In genomic region chr16:85170066-85171003, GRCh38 we compare ENCODE assay signal across 9 cellular contexts. TPM values are rescaled to one million over a fixed set of nuclear protein-coding genes. Genes with fewer than 3 reads are reported as not detected.
DNase-seq lines count a peak whose midpoint lies in the region; ATAC-seq and TF ChIP-seq lines count a peak whose summit lies in the region.
"Had no signal": no experiment of that assay in that cellular context is flagged by ENCODE, and none has a peak within 500 bp of the region (broad histone marks: within the 10 kb centered on the region; RNA-seq: fewer than 3 reads in every experiment).

No MANE protein-coding gene starts in this region.

- H3K4me3 ChIP-seq in choroid plexus epithelial cell (ENCODE audit: low read depth, low read length) (peak overlapping the region; percentile 61), mesendoderm (ENCODE audit: low read length) (peak overlapping the region; percentile 20), uterus (peak overlapping the region; percentile 22 to 52), MM.1S (ENCODE audit: low read length) (no peak overlapping the region)

- H3K27ac ChIP-seq in mesendoderm (ENCODE audit: low read depth, low read length) (no peak overlapping the region), uterus (peak overlapping the region in 1 of 2 donors; percentile 10), MM.1S (ENCODE audit: low read length) (no peak overlapping the region)

- H3K18ac ChIP-seq in mesendoderm (ENCODE audit: low read length) = peak overlapping the region; percentile 41

- no peak overlapping the region for H2BK120ac ChIP-seq in mesendoderm (ENCODE audit: low read depth, low read length)

- H3K4me3 Mint-ChIP-seq in activated naive CD8-positive, alpha-beta T cell = peak overlapping the region; percentile 46
- no peak overlapping the region for H3K4me3 Mint-ChIP-seq in activated naive CD8-positive, alpha-beta T cell treated with anti-CD3 and anti-CD28 coated beads, Interleukin-2, amount 50 U/mL, for 24 hours

- H3K79me2 ChIP-seq in mesendoderm (ENCODE audit: control insufficient read depth, insufficient read depth, low read length) (peaks cover 34% of the 10 kb centered on the region), MM.1S (ENCODE audit: low read length) (no peaks in the 10 kb centered on the region)

- no peak overlapping the region for H2AK5ac ChIP-seq in mesendoderm (ENCODE audit: low read length)

- peaks cover 2% of the 10 kb centered on the region for H3K4me1 Mint-ChIP-seq in activated naive CD8-positive, alpha-beta T cell (ENCODE audit: low read depth)
- H3K4me1 Mint-ChIP-seq in activated naive CD8-positive, alpha-beta T cell treated with anti-CD3 and anti-CD28 coated beads, Interleukin-2, amount 50 U/mL, for 24 hours = peaks cover 6% of the 10 kb centered on the region

- no peaks in the 10 kb centered on the region for H3K9me2 ChIP-seq in MM.1S (replicated peaks; ENCODE audit: insufficient read depth, low read length)

- no peak overlapping the region for H2AFZ ChIP-seq in MM.1S (ENCODE audit: low read length)

- H3K9ac ChIP-seq in mesendoderm (ENCODE audit: low read length) = peak overlapping the region; percentile 71
- no peak overlapping the region for H3K9ac ChIP-seq in MM.1S (ENCODE audit: low read length)

- DNase-seq in activated naive CD8-positive, alpha-beta T cell treated with anti-CD3 and anti-CD28 coated beads, Interleukin-2, amount 50 U/mL, for 24 hours = no peak
- DNase-seq in choroid plexus epithelial cell (ENCODE audit: low read depth) (no peak), mesendoderm (no peak), uterus (no peak), MM.1S (no peak)

- TF ChIP-seq CTCF in choroid plexus epithelial cell (conservative IDR thresholded peaks at IDR 0.05; ENCODE audit: low read depth, low read length) (no peak), uterus (IDR thresholded peaks at IDR 0.05) (no peak), MM.1S (IDR thresholded peaks at IDR 0.05; ENCODE audit: low read length) (no peak)

- intact Hi-C loops in uterus (cut with DNase I; ENCODE audit: low total_unique reads) = no loop called here

- no CpG with 5 or more reads among the region's 64 CpGs for WGBS in mesendoderm (ENCODE audit: extremely low coverage, insufficient coverage, low lambda C conversion rate)

- H3K36me3 ChIP-seq in mesendoderm (ENCODE audit: control insufficient read depth, insufficient read depth, low read length) = no peaks in the 10 kb centered on the region
- H3K36me3 ChIP-seq in uterus = no peaks in the 10 kb centered on the region
- no peaks in the 10 kb centered on the region for H3K36me3 ChIP-seq in MM.1S (replicated peaks; ENCODE audit: insufficient read depth, low read length)

- ATAC-seq in activated naive CD8-positive, alpha-beta T cell treated with anti-CD3 and anti-CD28 coated beads, Interleukin-2, amount 50 U/mL, for 24 hours = no peak
- ATAC-seq in GM21381 (IDR thresholded peaks at IDR 0.05; ENCODE audit: unreplicated experiment) = no peak
- no peak for ATAC-seq in HG02981 (IDR thresholded peaks at IDR 0.05; ENCODE audit: unreplicated experiment)

- H3K23ac ChIP-seq in mesendoderm (ENCODE audit: low read length) = peak overlapping the region; percentile 16

- peaks cover 19% of the 10 kb centered on the region for H3K27me3 Mint-ChIP-seq in activated naive CD8-positive, alpha-beta T cell
- H3K27me3 Mint-ChIP-seq in activated naive CD8-positive, alpha-beta T cell treated with anti-CD3 and anti-CD28 coated beads, Interleukin-2, amount 50 U/mL, for 24 hours = peaks cover 55% of the 10 kb centered on the region

- H4K5ac ChIP-seq in mesendoderm (ENCODE audit: low read length) = no peak overlapping the region

- no peak for TF ChIP-seq POLR2A in uterus (IDR thresholded peaks at IDR 0.05)

- H3K4me1 ChIP-seq in mesendoderm (ENCODE audit: control insufficient read depth, low read depth, low read length) = peaks cover 15% of the 10 kb centered on the region
- H3K4me1 ChIP-seq in uterus = peaks cover 6 to 34% of the 10 kb centered on the region in 2 donors
- H3K4me1 ChIP-seq in MM.1S (ENCODE audit: low read length) = no peaks in the 10 kb centered on the region

- H2BK15ac ChIP-seq in mesendoderm (replicated peaks; ENCODE audit: low read depth) = no peak overlapping the region

- H3F3A ChIP-seq in MM.1S (ENCODE audit: insufficient read depth, low read length) = no peaks in the 10 kb centered on the region

- H2BK5ac ChIP-seq in mesendoderm (ENCODE audit: low read length) = no peak overlapping the region

- no peak overlapping the region for H4K8ac ChIP-seq in mesendoderm (ENCODE audit: low read depth, low read length)

- H3K56ac ChIP-seq in mesendoderm (ENCODE audit: low read length) = peak overlapping the region; percentile 84

- no peak overlapping the region for H3K27ac Mint-ChIP-seq in activated naive CD8-positive, alpha-beta T cell
- no peak overlapping the region for H3K27ac Mint-ChIP-seq in activated naive CD8-positive, alpha-beta T cell treated with anti-CD3 and anti-CD28 coated beads, Interleukin-2, amount 50 U/mL, for 24 hours

- no peaks in the 10 kb centered on the region for H4K20me1 ChIP-seq in MM.1S (ENCODE audit: insufficient read depth, low read length)

- H3K36me3 Mint-ChIP-seq in activated naive CD8-positive, alpha-beta T cell = no peaks in the 10 kb centered on the region
- H3K36me3 Mint-ChIP-seq in activated naive CD8-positive, alpha-beta T cell treated with anti-CD3 and anti-CD28 coated beads, Interleukin-2, amount 50 U/mL, for 24 hours (ENCODE audit: low read depth) = no peaks in the 10 kb centered on the region

- H3K9me3 ChIP-seq in uterus (no peaks in the 10 kb centered on the region), MM.1S (replicated peaks; ENCODE audit: insufficient read depth, low read length) (no peaks in the 10 kb centered on the region)

- peaks cover 12% of the 10 kb centered on the region for H3K79me1 ChIP-seq in mesendoderm (ENCODE audit: low read length)

- peak overlapping the region; percentile 39 for H3K4ac ChIP-seq in mesendoderm (ENCODE audit: low read depth, low read length)

- no peaks in the 10 kb centered on the region for H3K9me3 Mint-ChIP-seq in activated naive CD8-positive, alpha-beta T cell (ENCODE audit: low read depth)
- H3K9me3 Mint-ChIP-seq in activated naive CD8-positive, alpha-beta T cell treated with anti-CD3 and anti-CD28 coated beads, Interleukin-2, amount 50 U/mL, for 24 hours = no peaks in the 10 kb centered on the region

- H3K4me2 ChIP-seq in mesendoderm (ENCODE audit: low read length) (peak overlapping the region; percentile 69), MM.1S (ENCODE audit: low read depth, low read length) (no peak overlapping the region)

- no peaks in the 10 kb centered on the region for H3K27me3 ChIP-seq in mesendoderm (ENCODE audit: insufficient read depth, low read length, poor library complexity)
- no peaks in the 10 kb centered on the region for H3K27me3 ChIP-seq in uterus
- peaks cover 74% of the 10 kb centered on the region for H3K27me3 ChIP-seq in MM.1S (replicated peaks; ENCODE audit: insufficient read depth, low read length)

RNA-seq across cellular contexts. Expression of gene CIBAR2, which starts 58.1 kb away (rescaled TPM):
- 0.07 TPM for polyA plus RNA-seq in mesendoderm (2013, experiment 1 of 2)
- polyA plus RNA-seq in mesendoderm (2013, experiment 2 of 2) = not detected
- total RNA-seq in uterus = 1 to 10 TPM in 1 of 4 donors, not detected in 3; 2.4 TPM
- total RNA-seq: RPMI7951 had no signal
